10 cellular contexts compared by ENCODE assay signal in the genomic region with DNA sequence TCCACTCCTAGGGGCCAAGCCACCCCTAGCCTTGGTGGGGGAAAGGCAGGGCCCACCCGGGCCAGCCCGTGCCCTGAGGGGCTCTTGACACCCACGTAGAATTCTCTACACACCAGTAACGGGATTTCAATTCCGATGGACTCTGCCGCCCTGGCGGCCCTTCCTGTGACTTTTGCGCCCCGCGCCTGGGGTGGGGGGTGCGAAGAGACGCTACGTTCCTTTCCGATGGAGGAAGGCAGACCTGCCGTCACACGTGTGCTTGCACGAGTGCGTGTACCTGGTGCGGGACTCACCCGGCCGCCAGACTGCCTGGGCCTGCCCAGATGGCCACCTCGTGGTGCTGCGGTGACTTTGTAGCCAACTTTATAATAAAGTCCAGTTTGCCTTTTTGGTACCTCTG. TPM values are rescaled to one million over a fixed set of nuclear protein-coding genes. Genes with fewer than 3 reads are reported as not detected.
"Had no signal": no experiment of that assay in that cellular context is flagged by ENCODE, and none has a peak within 500 bp of the region (broad histone marks: within the 10 kb centered on the region; RNA-seq: fewer than 3 reads in every experiment).

No MANE protein-coding gene starts in this region.

- H2AFZ ChIP-seq: GM23248 had no signal

- H3K9ac ChIP-seq: GM23248, KMS-11 had no signal

- H3K27ac ChIP-seq: GM23248, KMS-11 had no signal

- H3K4me3 ChIP-seq: GM23248 had no signal

- FAIRE-seq: HepG2 had no signal

- DNase-seq: GM23248, GOT3, H9, HCEC 1CT, KBM-7 had no signal

- H3K4me2 ChIP-seq: KMS-11 had no signal

RNA-seq across cellular contexts. Expression of a gene that starts 5.5 kb away (rescaled TPM):
- total RNA-seq: GM23248, H4, HepG2, HT-29 had no signal
- polyA plus RNA-seq: GM23248, HepG2, IgD-negative memory B cell had no signal

RNA-seq across cellular contexts. Expression of a gene that starts 54.8 kb away (rescaled TPM):
- total RNA-seq: GM23248 had no signal
- polyA plus RNA-seq: GM23248 had no signal
